ENCODE assay signal across 2 cellular contexts in the genomic region with DNA sequence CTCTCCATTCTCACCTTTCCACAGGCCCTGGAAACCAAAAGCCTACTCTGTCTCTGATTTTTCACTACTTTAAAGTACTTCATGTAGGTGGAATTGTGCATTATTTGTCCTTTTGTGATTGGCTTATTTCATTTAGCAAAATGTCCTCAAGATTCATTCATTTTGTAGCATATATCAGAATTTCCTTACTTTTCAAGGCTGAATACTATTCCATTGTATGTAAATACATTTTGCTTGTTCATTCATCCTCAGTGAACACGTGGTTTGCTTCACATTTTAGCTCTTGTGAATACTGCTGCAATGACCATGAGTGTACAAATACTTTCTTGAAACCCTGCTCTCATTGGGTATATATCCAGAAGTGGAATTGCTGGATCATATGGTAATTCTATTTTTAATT.
A peak's percentile ranks its signal among the peaks of the same experiment; 100 is the strongest.
TF ChIP-seq lines count a peak whose summit lies in the region.

No MANE protein-coding gene starts in this region.

TF ChIP-seq in K562, 482 proteins besides CTCF, POLR2A, EP300 and RAD21 (continued from another document):
- TF ChIP-seq, protein P1, sequence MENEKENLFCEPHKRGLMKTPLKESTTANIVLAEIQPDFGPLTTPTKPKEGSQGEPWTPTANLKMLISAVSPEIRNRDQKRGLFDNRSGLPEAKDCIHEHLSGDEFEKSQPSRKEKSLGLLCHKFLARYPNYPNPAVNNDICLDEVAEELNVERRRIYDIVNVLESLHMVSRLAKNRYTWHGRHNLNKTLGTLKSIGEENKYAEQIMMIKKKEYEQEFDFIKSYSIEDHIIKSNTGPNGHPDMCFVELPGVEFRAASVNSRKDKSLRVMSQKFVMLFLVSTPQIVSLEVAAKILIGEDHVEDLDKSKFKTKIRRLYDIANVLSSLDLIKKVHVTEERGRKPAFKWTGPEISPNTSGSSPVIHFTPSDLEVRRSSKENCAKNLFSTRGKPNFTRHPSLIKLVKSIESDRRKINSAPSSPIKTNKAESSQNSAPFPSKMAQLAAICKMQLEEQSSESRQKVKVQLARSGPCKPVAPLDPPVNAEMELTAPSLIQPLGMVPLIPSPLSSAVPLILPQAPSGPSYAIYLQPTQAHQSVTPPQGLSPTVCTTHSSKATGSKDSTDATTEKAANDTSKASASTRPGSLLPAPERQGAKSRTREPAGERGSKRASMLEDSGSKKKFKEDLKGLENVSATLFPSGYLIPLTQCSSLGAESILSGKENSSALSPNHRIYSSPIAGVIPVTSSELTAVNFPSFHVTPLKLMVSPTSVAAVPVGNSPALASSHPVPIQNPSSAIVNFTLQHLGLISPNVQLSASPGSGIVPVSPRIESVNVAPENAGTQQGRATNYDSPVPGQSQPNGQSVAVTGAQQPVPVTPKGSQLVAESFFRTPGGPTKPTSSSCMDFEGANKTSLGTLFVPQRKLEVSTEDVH (IDR thresholded peaks at IDR 0.05; ENCODE audit: low read depth, partially characterized antibody): no peak
- TF ChIP-seq MYNN (IDR thresholded peaks at IDR 0.05): no peak
- TF ChIP-seq MYNN (CRISPR knock-in tag; IDR thresholded peaks at IDR 0.05): no peak
- no peak for TF ChIP-seq ZNF77 (CRISPR knock-in tag; IDR thresholded peaks at IDR 0.05)
- peak; percentile 69 for TF ChIP-seq RBM25 (IDR thresholded peaks at IDR 0.05; ENCODE audit: low read depth, low read length, severe bottlenecking)
- TF ChIP-seq, protein P2, sequence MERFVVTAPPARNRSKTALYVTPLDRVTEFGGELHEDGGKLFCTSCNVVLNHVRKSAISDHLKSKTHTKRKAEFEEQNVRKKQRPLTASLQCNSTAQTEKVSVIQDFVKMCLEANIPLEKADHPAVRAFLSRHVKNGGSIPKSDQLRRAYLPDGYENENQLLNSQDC (CRISPR knock-in tag; IDR thresholded peaks at IDR 0.05): no peak
- no peak for TF ChIP-seq BRF1 (IDR thresholded peaks at IDR 0.05; ENCODE audit: borderline replicate concordance, extremely low read depth, insufficient read length)
- TF ChIP-seq NR2C2 (CRISPR knock-in tag; IDR thresholded peaks at IDR 0.05): no peak
- TF ChIP-seq NR2C2 (tag; IDR thresholded peaks at IDR 0.05): no peak

TF ChIP-seq in HEK293T, 16 proteins besides CTCF, POLR2A, EP300 and RAD21 (continued from another document):
- no peak for TF ChIP-seq FOXK2 (IDR thresholded peaks at IDR 0.05)
- TF ChIP-seq, protein P3, sequence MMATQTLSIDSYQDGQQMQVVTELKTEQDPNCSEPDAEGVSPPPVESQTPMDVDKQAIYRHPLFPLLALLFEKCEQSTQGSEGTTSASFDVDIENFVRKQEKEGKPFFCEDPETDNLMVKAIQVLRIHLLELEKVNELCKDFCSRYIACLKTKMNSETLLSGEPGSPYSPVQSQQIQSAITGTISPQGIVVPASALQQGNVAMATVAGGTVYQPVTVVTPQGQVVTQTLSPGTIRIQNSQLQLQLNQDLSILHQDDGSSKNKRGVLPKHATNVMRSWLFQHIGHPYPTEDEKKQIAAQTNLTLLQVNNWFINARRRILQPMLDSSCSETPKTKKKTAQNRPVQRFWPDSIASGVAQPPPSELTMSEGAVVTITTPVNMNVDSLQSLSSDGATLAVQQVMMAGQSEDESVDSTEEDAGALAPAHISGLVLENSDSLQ (IDR thresholded peaks at IDR 0.05): no peak
- no peak for TF ChIP-seq SP1 (IDR thresholded peaks at IDR 0.05)
